ENCODE assay signal across 8 cellular contexts in the genomic region with DNA sequence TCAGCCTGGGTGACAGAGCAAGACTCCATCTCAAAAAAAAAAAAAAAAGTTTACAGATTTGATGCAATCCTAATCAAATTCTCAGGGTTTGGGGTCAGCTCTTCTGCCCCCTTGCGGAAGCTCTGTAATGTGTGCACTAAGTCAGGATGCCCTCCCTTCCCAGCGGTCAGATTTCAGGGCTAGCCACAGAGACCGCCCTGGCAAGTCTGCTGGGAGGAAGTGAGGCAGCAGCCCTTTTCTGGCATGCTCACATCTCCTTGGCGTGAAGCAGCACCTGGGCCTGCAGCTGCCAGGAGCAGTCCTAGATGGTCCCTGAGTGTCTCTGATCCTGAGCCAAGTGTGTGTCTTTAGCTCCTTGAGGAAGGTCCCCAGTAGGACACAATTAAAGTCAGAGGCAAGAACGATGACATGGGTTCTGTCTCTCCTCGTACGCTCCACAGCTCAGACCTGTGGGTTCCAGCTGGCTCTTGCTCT. TPM values are rescaled to one million over a fixed set of nuclear protein-coding genes. Genes with fewer than 3 reads are reported as not detected.
DNase-seq lines count a peak whose midpoint lies in the region; TF ChIP-seq lines count a peak whose summit lies in the region.

No MANE protein-coding gene starts in this region.

- peak; percentile 33 for TF ChIP-seq POLR2A in GM18951 (IDR thresholded peaks at IDR 0.05; ENCODE audit: extremely low read depth, insufficient read depth, insufficient read length)

- no peaks in the 10 kb centered on the region for H3K27me3 Mint-ChIP-seq in activated naive CD8-positive, alpha-beta T cell treated with anti-CD3 and anti-CD28 coated beads for 36 hours

- intact Hi-C loops in cardiac septum (cut with DNase I), result loop anchor here (2.0 to 5.0 kb wide), 2 partner anchors 132 to 236 kb away; no protein-coding TSS in a partner anchor

- no peak overlapping the region for H3K4me3 Mint-ChIP-seq in activated naive CD8-positive, alpha-beta T cell treated with anti-CD3 and anti-CD28 coated beads for 36 hours

- peaks cover 10% of the 10 kb centered on the region for H3K4me1 Mint-ChIP-seq in activated naive CD8-positive, alpha-beta T cell treated with anti-CD3 and anti-CD28 coated beads for 36 hours

- H3K36me3 Mint-ChIP-seq in activated naive CD8-positive, alpha-beta T cell treated with anti-CD3 and anti-CD28 coated beads for 36 hours, result no peaks in the 10 kb centered on the region

- H3K9me3 Mint-ChIP-seq in activated naive CD8-positive, alpha-beta T cell treated with anti-CD3 and anti-CD28 coated beads for 36 hours, result peaks cover under 1% of the 10 kb centered on the region

- in situ Hi-C loops in GM18951 (cut with MboI; ENCODE audit: low sequenced_read_pairs, unreplicated experiment), result loop anchor here (10.0 to 25.0 kb wide), 2 partner anchors 128 to 309 kb away; a partner anchor contains a TSS

- DNase-seq in AML-193 (lab: John Stamatoyannopoulos, UW) (peak; percentile 84 to 87), LHCN-M2 (ENCODE audit: low read depth) (peak; percentile 88), SW480 (ENCODE audit: low spot score) (peak; percentile 82), cardiac septum (ENCODE audit: low spot score) (peak; percentile 84), putamen (ENCODE audit: low spot score) (peak; percentile 53), NCI-H1105 (lab: John Stamatoyannopoulos, UW) (no peak)
- DNase-seq in activated naive CD8-positive, alpha-beta T cell treated with anti-CD3 and anti-CD28 coated beads for 36 hours, result peak; percentile 76

- peak overlapping the region; percentile 25 for H3K27ac Mint-ChIP-seq in activated naive CD8-positive, alpha-beta T cell treated with anti-CD3 and anti-CD28 coated beads for 36 hours

RNA-seq across cellular contexts. Expression of a gene that starts 10.9 kb away (rescaled TPM):
- total RNA-seq in LHCN-M2 (2014; rRNA removed) (13.5 and 14.0 TPM in 2 replicates), cardiac septum (22.1 TPM)
- polyA plus RNA-seq in LHCN-M2 (2012), result 70.6 TPM
- total RNA-seq in activated naive CD8-positive, alpha-beta T cell treated with anti-CD3 and anti-CD28 coated beads for 36 hours, result 10 to 100 TPM; 61.6 to 63.1 TPM

RNA-seq across cellular contexts. Expression of a gene that starts 17.7 kb away (rescaled TPM):
- 0.11 TPM in 1 of 2 replicates, not detected in the other for total RNA-seq in LHCN-M2 (2014; rRNA removed)
- polyA plus RNA-seq in LHCN-M2 (2012), result 0.39 TPM
- total RNA-seq in activated naive CD8-positive, alpha-beta T cell treated with anti-CD3 and anti-CD28 coated beads for 36 hours, result 10 to 100 TPM; 23.1 to 24.1 TPM
- 1.3 TPM for total RNA-seq in cardiac septum

RNA-seq across cellular contexts. Expression of a gene that starts 21.1 kb away (rescaled TPM):
- 23.3 and 30.7 TPM in 2 replicates for total RNA-seq in LHCN-M2 (2014; rRNA removed)
- 38.1 TPM for polyA plus RNA-seq in LHCN-M2 (2012)
- total RNA-seq in activated naive CD8-positive, alpha-beta T cell treated with anti-CD3 and anti-CD28 coated beads for 36 hours, result 1 to 10 TPM; 3.4 TPM
- total RNA-seq in cardiac septum, result 0.54 TPM

RNA-seq across cellular contexts. Expression of a gene that starts 37.5 kb away (rescaled TPM):
- 0.38 and 3.8 TPM in 2 replicates for total RNA-seq in LHCN-M2 (2014; rRNA removed)
- polyA plus RNA-seq in LHCN-M2 (2012), result 7.7 TPM
- total RNA-seq in activated naive CD8-positive, alpha-beta T cell treated with anti-CD3 and anti-CD28 coated beads for 36 hours, result 10 to 100 TPM; 19.4 to 20.4 TPM
- 5.7 TPM for total RNA-seq in cardiac septum

RNA-seq across cellular contexts. Expression of a gene that starts 45.8 kb away (rescaled TPM):
- total RNA-seq in LHCN-M2 (2014; rRNA removed), result not detected in 2 replicates
- not detected for polyA plus RNA-seq in LHCN-M2 (2012)
- not detected for total RNA-seq in activated naive CD8-positive, alpha-beta T cell treated with anti-CD3 and anti-CD28 coated beads for 36 hours
- total RNA-seq in cardiac septum, result 1.7 TPM

Comparison
In these comparisons a context has a peak if more than half of its experiments do, and no peak if none do; other contexts are left out.
1. RNA of a gene that starts 17.7 kb away (total RNA-seq): 23.1 to 24.1 TPM in activated naive CD8-positive, alpha-beta T cell treated with anti-CD3 and anti-CD28 coated beads for 36 hours; 1.3 TPM in cardiac septum (single experiment) and 0.11 TPM in LHCN-M2; every median in the first group is over 10 times any median in the second.